ENCODE assay signal across 19 cellular contexts in the genomic region with DNA sequence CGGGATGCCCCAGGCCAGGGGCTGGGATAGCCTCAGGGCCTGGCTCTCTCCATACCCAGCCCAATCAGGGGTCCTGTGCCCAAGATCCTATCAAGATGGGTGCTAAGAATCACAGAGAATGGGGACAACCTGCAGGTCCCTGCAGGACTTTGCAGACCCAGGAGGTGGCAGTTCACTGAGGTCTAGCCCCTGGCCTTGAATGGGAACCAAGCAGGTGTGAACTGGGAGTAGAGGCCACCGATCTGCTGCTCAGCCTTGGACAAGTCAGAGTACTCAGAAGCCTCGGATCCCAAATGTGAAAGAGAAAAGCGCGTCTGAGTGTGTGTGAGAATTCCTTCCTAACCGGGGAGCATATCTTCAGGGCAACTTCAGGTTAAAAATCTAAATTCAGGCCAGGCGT.
"Had no signal": no experiment of that assay in that cellular context is flagged by ENCODE, and none has a peak within 500 bp of the region (broad histone marks: within the 10 kb centered on the region; RNA-seq: fewer than 3 reads in every experiment).

No MANE protein-coding gene starts in this region.

- H3K9me3 ChIP-seq: gastroesophageal sphincter, heart left ventricle, spleen, upper lobe of right lung had no signal

- H3K27me3 ChIP-seq: gastroesophageal sphincter, heart left ventricle, spleen, upper lobe of right lung had no signal

- DNase-seq: activated B cell treated with CpG ODN at 0.5 μM for 24 hours; activated CD4-positive, alpha-beta T cell treated with anti-CD3 and anti-CD28 coated beads for 36 hours; activated CD4-positive, alpha-beta T cell treated with anti-CD3 and anti-CD28 coated beads, Interleukin-2, amount 50 U/mL, for 4 hours; activated effector memory CD4-positive, alpha-beta T cell treated with Interleukin-2 at 50 U/mL for 16 hours; activated naive CD4-positive, alpha-beta T cell treated with anti-CD3 and anti-CD28 coated beads, Interleukin-2, amount 10 ng/mL, durations not matched to agents 7 days and 5 days; activated naive CD8-positive, alpha-beta T cell treated with anti-CD3 and anti-CD28 coated beads, Interleukin-2, amount 50 U/mL, for 24 hours; activated T-cell treated with anti-CD3 and anti-CD28 coated beads, Interleukin-2, amount 50 U/mL, for 72 hours; caudate nucleus; left colon; retina; spleen; stimulated activated CD4-positive, alpha-beta T cell treated with anti-CD3 and anti-CD28 coated beads, Interleukin-4, amount 100 ng/mL, for 1 hour; stimulated activated naive CD4-positive, alpha-beta T cell treated with Interleukin-2 at 50 U/mL for 16 hours; T-helper 17 cell had no signal

- H3K36me3 ChIP-seq: gastroesophageal sphincter, heart left ventricle, spleen, upper lobe of right lung had no signal

- H3K4me3 ChIP-seq: gastroesophageal sphincter, heart left ventricle, spleen, upper lobe of right lung had no signal

- H3K27ac ChIP-seq: epithelial cell of prostate, spleen, upper lobe of right lung had no signal

- ATAC-seq: activated CD4-positive, alpha-beta T cell treated with anti-CD3 and anti-CD28 coated beads for 36 hours; activated naive CD8-positive, alpha-beta T cell treated with anti-CD3 and anti-CD28 coated beads, Interleukin-2, amount 50 U/mL, for 24 hours; activated T-cell treated with anti-CD3 and anti-CD28 coated beads, Interleukin-2, amount 50 U/mL, for 72 hours; gastroesophageal sphincter; natural killer cell treated with Interleukin-12 subunit alpha and Interleukin-12 subunit beta and Interleukin-15 and Interleukin-18, amount 100 ng/mL, for 72 hours; T-helper 17 cell had no signal
